Comparison of ENCODE assay signal across 15 cellular contexts in genomic region chr12:82593143-82593542, GRCh38.
DNase-seq lines count a peak whose midpoint lies in the region; ATAC-seq, FAIRE-seq and TF ChIP-seq lines count a peak whose summit lies in the region.
"Had no signal": no experiment of that assay in that cellular context is flagged by ENCODE, and none has a peak within 500 bp of the region (broad histone marks: within the 10 kb centered on the region; RNA-seq: fewer than 3 reads in every experiment).

No MANE protein-coding gene starts in this region.

- H3K27me3 ChIP-seq in GM12878 (replicated peaks in 1 of 2; ENCODE audit: control insufficient read depth in 2 of 2, insufficient read depth in 2 of 2, low read length in 1 of 2) (no peaks in the 10 kb centered on the region), smooth muscle cell (ENCODE audit: low read depth) (no peaks in the 10 kb centered on the region), foreskin keratinocyte (peaks cover 4% of the 10 kb centered on the region)
- H3K27me3 ChIP-seq: right atrium auricular region had no signal

- H3F3A ChIP-seq in smooth muscle cell (ENCODE audit: low read depth), result no peaks in the 10 kb centered on the region

- H3K4me2 ChIP-seq in GM12878 (ENCODE audit: control insufficient read depth, insufficient read depth), result no peak overlapping the region
- no peak overlapping the region for H3K4me2 ChIP-seq in smooth muscle cell
- H3K4me2 ChIP-seq: KMS-11 had no signal

- RAD21 ChIA-PET in GM12878 (lab: Charles Lee; ENCODE audit: unreplicated experiment), result interaction anchor here (1.0 to 2.0 kb wide), 5 partner anchors 32 to 93 kb away, joined by 4 to 15 read pairs (median 6); partner anchors contain the start of gene TMTC2

- no peak for FAIRE-seq in GM12878 (lab: Jason Lieb, UNC)

- H3K4me1 ChIP-seq in GM12878 (ENCODE audit: control insufficient read depth, insufficient read depth, low read length) (peaks cover 4% of the 10 kb centered on the region; the same call in 1 of the 2 replicates), smooth muscle cell (ENCODE audit: low read depth) (no peaks in the 10 kb centered on the region), foreskin keratinocyte (no peaks in the 10 kb centered on the region)
- H3K4me1 ChIP-seq: right atrium auricular region had no signal

- intact Hi-C loops in GM12878 (cut with micrococcal nuclease; ENCODE audit: unreplicated experiment), result loop anchor here (10.0 kb wide), 1 partner anchor 638 kb away; no protein-coding TSS in a partner anchor

- in situ Hi-C loops in GM12878 (cut with MboI), result no loop called here

- CTCF ChIA-PET in GM12878 (lab: Yijun Ruan, JAX), result interaction anchor here (0.9 to 2.6 kb wide), 5 partner anchors 17 to 235 kb away, joined by 3 to 16 read pairs (median 3); partner anchors contain the start of genes CCDC59 and METTL25

- H3K79me2 ChIP-seq in GM12878 (ENCODE audit: control insufficient read depth, insufficient read depth, low read length), result no peaks in the 10 kb centered on the region
- no peaks in the 10 kb centered on the region for H3K79me2 ChIP-seq in smooth muscle cell (ENCODE audit: low read depth)

- H3K4me3 ChIP-seq in GM12878, result no peak overlapping the region
- H3K4me3 ChIP-seq in smooth muscle cell, result no peak overlapping the region
- H3K4me3 ChIP-seq: right atrium auricular region had no signal

- H3K36me3 ChIP-seq in GM12878 (ENCODE audit: control insufficient read depth in 2 of 2, insufficient read depth in 2 of 2, low read length in 1 of 2) (no peaks in the 10 kb centered on the region), smooth muscle cell (ENCODE audit: low read depth) (no peaks in the 10 kb centered on the region)
- H3K36me3 ChIP-seq: right atrium auricular region had no signal

- H2AFZ ChIP-seq in GM12878 (ENCODE audit: control insufficient read depth, low read depth, low read length) (0 out of 2 replicates have a peak overlapping the region, but pooled peaks have one; percentile 17), smooth muscle cell (ENCODE audit: low read depth) (no peak overlapping the region)

- H4K20me1 ChIP-seq in GM12878 (ENCODE audit: control insufficient read depth, insufficient read depth) (no peaks in the 10 kb centered on the region), smooth muscle cell (ENCODE audit: low read depth) (no peaks in the 10 kb centered on the region)

- TF ChIP-seq EP300 in GM12878 (IDR thresholded peaks at IDR 0.05; ENCODE audit: borderline replicate concordance in 1 of 2, control insufficient read depth in 1 of 2, low read depth in 2 of 2, low read length in 2 of 2), result peak; percentile 79 to 82

- no peak overlapping the region for H3K9ac ChIP-seq in GM12878 (ENCODE audit: control insufficient read depth, insufficient read depth, low read length)
- no peak overlapping the region for H3K9ac ChIP-seq in smooth muscle cell (ENCODE audit: low read depth)
- H3K9ac ChIP-seq: KMS-11 had no signal

- BruUV-seq in GM12878 (replicated peaks; lab: Mats Ljungman, UMichigan), result no TSS peak

- ATAC-seq in GM19023 (IDR thresholded peaks at IDR 0.05; ENCODE audit: unreplicated experiment), result peak; percentile 60
- peak; percentile 61 for ATAC-seq in GM21723 (IDR thresholded peaks at IDR 0.05; ENCODE audit: unreplicated experiment)
- ATAC-seq in HG03097 (IDR thresholded peaks at IDR 0.05; ENCODE audit: low FRiP score, unreplicated experiment), result peak; percentile 53
- ATAC-seq in GM12878, result peak; percentile 89
- no peak for ATAC-seq in foreskin keratinocyte
- ATAC-seq: activated CD8-positive, alpha-beta T cell treated with anti-CD3 and anti-CD28 coated beads, Interleukin-2, amount 10 ng/mL, durations not matched to agents 7 days and 5 days had no signal

- SMC1A ChIA-PET in GM12878 (lab: Charles Lee; ENCODE audit: uncharacterized antibody, unreplicated experiment), result interaction anchor here (1.0 to 4.5 kb wide), 7 partner anchors 11 to 94 kb away, joined by 4 to 41 read pairs (median 6); partner anchors contain the start of gene TMTC2

- H3K9me3 ChIP-seq in GM12878 (replicated peaks; ENCODE audit: control insufficient read depth, insufficient read depth, low read length) (peaks cover 2% of the 10 kb centered on the region; the same call in 1 of the 3 replicates), smooth muscle cell (replicated peaks; ENCODE audit: low read depth) (no peaks in the 10 kb centered on the region)

- POLR2A ChIA-PET in GM12878 (lab: Charles Lee), result no interaction called here

- 0% methylated on average over 3 of the region's 3 CpGs for WGBS in GM12878 (ENCODE audit: insufficient coverage, insufficient replicate concordance, low lambda C conversion rate, missing lambda C conversion rate)
- WGBS in smooth muscle cell (ENCODE audit: low lambda C conversion rate), result 83% methylated on average over 3 of the region's 3 CpGs

- TF ChIP-seq CTCF in GM12878 (IDR thresholded peaks at IDR 0.05 in 2 of 3, conservative IDR thresholded peaks at IDR 0.05 in 1 of 3; ENCODE audit: control insufficient read depth in 2 of 3, extremely low read depth in 1 of 3, insufficient read depth in 1 of 3, low read depth in 3 of 3, low read length in 3 of 3) (no peak), smooth muscle cell (IDR thresholded peaks at IDR 0.05; ENCODE audit: borderline replicate concordance, insufficient read depth, poor library complexity, severe bottlenecking) (no peak), foreskin keratinocyte (conservative IDR thresholded peaks at IDR 0.05) (no peak)

- no peak overlapping the region for H3K27ac ChIP-seq in GM12878 (ENCODE audit: control insufficient read depth, insufficient read depth)
- H3K27ac ChIP-seq in smooth muscle cell (ENCODE audit: low read depth), result no peak overlapping the region
- H3K27ac ChIP-seq in foreskin keratinocyte, result no peak overlapping the region
- H3K27ac ChIP-seq: KMS-11, right atrium auricular region had no signal

- DNase-seq in GM12878 (ENCODE audit: low read depth, low spot score) (peak; percentile 36), EL (no peak), smooth muscle cell (lab: John Stamatoyannopoulos, UW; ENCODE audit: unreplicated experiment) (no peak), foreskin keratinocyte (no peak), NCI-H2029 (lab: John Stamatoyannopoulos, UW) (no peak)
- DNase-seq: activated CD8-positive, alpha-beta T cell treated with anti-CD3 and anti-CD28 coated beads, Interleukin-2, amount 10 ng/mL, durations not matched to agents 7 days and 5 days; activated naive CD4-positive, alpha-beta T cell treated with anti-CD3 and anti-CD28 coated beads, Interleukin-2, amount 10 ng/mL, durations not matched to agents 7 days and 5 days; CD8-positive, alpha-beta memory T cell; H9; NCI-H2029 treated with DMSO at 0.1 percent for 48 hours had no signal

- no peak for TF ChIP-seq RAD21 in GM12878 (IDR thresholded peaks at IDR 0.05; ENCODE audit: insufficient read depth, low read depth, low read length)

- no peak for TF ChIP-seq POLR2A in GM12878 (IDR thresholded peaks at IDR 0.05; ENCODE audit: low read depth, low read length)

TF ChIP-seq in GM12878, 131 proteins besides CTCF, POLR2A, EP300 and RAD21 (continues in another document):
- TF ChIP-seq MTA2 (IDR thresholded peaks at IDR 0.05; ENCODE audit: low read depth) (peak; percentile 91), RFX5 (IDR thresholded peaks at IDR 0.05; ENCODE audit: low read depth, low read length) (no peak), ATF2 (IDR thresholded peaks at IDR 0.05; ENCODE audit: low read length) (0 out of 2 replicates have a peak, but pooled peaks have one; percentile 30), LARP7 (IDR thresholded peaks at IDR 0.05) (no peak), JUNB (IDR thresholded peaks at IDR 0.05) (no peak), ZNF384 (IDR thresholded peaks at IDR 0.05; ENCODE audit: borderline replicate concordance, low read depth, low read length) (no peak), SRF (IDR thresholded peaks at IDR 0.05; ENCODE audit: low read depth in 2 of 2, low read length in 2 of 2) (no peak), RAD51 (IDR thresholded peaks at IDR 0.05) (no peak; the same call in 1 of the 2 replicates), SKIL (IDR thresholded peaks at IDR 0.05; ENCODE audit: low read depth, poor library complexity, severe bottlenecking) (no peak), FOS (IDR thresholded peaks at IDR 0.05; ENCODE audit: borderline replicate concordance, extremely low read depth, insufficient read length) (no peak), JUND (IDR thresholded peaks at IDR 0.05; ENCODE audit: low read depth, low read length) (0 out of 2 replicates have a peak, but pooled peaks have one; percentile 12), ATF7 (IDR thresholded peaks at IDR 0.05; ENCODE audit: low read depth) (peak; percentile 87), CBX5 (IDR thresholded peaks at IDR 0.05; ENCODE audit: low read depth) (no peak), NR2C2 (IDR thresholded peaks at IDR 0.05; ENCODE audit: borderline replicate concordance, control insufficient read depth, insufficient read length, low read depth) (no peak)
